ENCODE assay signal across 10 cellular contexts in genomic region chr17:77830816-77831490, GRCh38.
DNase-seq lines count a peak whose midpoint lies in the region; ATAC-seq, FAIRE-seq and TF ChIP-seq lines count a peak whose summit lies in the region.
"Had no signal": no experiment of that assay in that cellular context is flagged by ENCODE, and none has a peak within 500 bp of the region (broad histone marks: within the 10 kb centered on the region; RNA-seq: fewer than 3 reads in every experiment).

No MANE protein-coding gene starts in this region.

- H3K27me3 ChIP-seq in H9 (ENCODE audit: insufficient read depth, low read length) (no peaks in the 10 kb centered on the region), ascending aorta (no peaks in the 10 kb centered on the region)

- H3K18ac ChIP-seq in H9 (ENCODE audit: insufficient read length, low read depth, low read length), result no peak overlapping the region

- H2BK5ac ChIP-seq in H9 (ENCODE audit: insufficient read length, low read length), result no peak overlapping the region

- no peak overlapping the region for H2AFZ ChIP-seq in H9 (ENCODE audit: low read length)

- H3K14ac ChIP-seq in H9 (ENCODE audit: insufficient read depth, low read length), result no peak overlapping the region

- no peak overlapping the region for H4K5ac ChIP-seq in H9 (ENCODE audit: insufficient read length, low read depth, low read length)

- H3K9me3 ChIP-seq in H9 (ENCODE audit: control insufficient read depth, low read depth, low read length), result no peaks in the 10 kb centered on the region
- H3K9me3 ChIP-seq in ascending aorta, result no peaks in the 10 kb centered on the region
- H3K9me3 ChIP-seq in kidney (ENCODE audit: control insufficient read depth in 1 of 2, low read length in 2 of 2), result no peaks in the 10 kb centered on the region

- H3K36me3 ChIP-seq in ascending aorta (no peaks in the 10 kb centered on the region), kidney (ENCODE audit: control insufficient read depth in 1 of 2, insufficient read depth in 2 of 2, low read length in 2 of 2) (no peaks in the 10 kb centered on the region)

- H2AK5ac ChIP-seq in H9 (ENCODE audit: insufficient read length, low read length), result no peak overlapping the region

- FAIRE-seq in kidney (lab: Jason Lieb, UNC), result no peak

- no peaks in the 10 kb centered on the region for H3K79me2 ChIP-seq in H9 (ENCODE audit: insufficient read depth, low read length)

- H3K36me3 Mint-ChIP-seq in H9 (ENCODE audit: insufficient read depth in 1 of 3, low read depth in 3 of 3), result no peaks in the 10 kb centered on the region; a peak in 1 of 7 replicates
- no peaks in the 10 kb centered on the region for H3K36me3 Mint-ChIP-seq in stimulated activated naive B cell treated with anti-CD40 and anti-IgM and Interleukin-4, amounts not matched to agents 10 μg/mL and 1 μg/mL and 100 μg/mL, for 72 hours
- H3K36me3 Mint-ChIP-seq: IgD-negative memory B cell had no signal

- H2BK15ac ChIP-seq in H9 (ENCODE audit: low read depth, low read length), result no peak overlapping the region

- H3K9ac ChIP-seq in H9 (ENCODE audit: extremely low read depth, insufficient read length, low read length) (no peak overlapping the region), kidney (ENCODE audit: low read length in 2 of 2) (no peak overlapping the region)

- peaks cover 5 to 12% of the 10 kb centered on the region in 2 experiments; a peak in 2 of 5 replicates for H3K9me3 Mint-ChIP-seq in H9
- H3K9me3 Mint-ChIP-seq in stimulated activated naive B cell treated with anti-CD40 and anti-IgM and Interleukin-4, amounts not matched to agents 10 μg/mL and 1 μg/mL and 100 μg/mL, for 72 hours, result no peaks in the 10 kb centered on the region

- ATAC-seq in stimulated activated naive B cell treated with anti-CD40 and anti-IgM and Interleukin-4, amounts not matched to agents 10 μg/mL and 1 μg/mL and 100 μg/mL, for 72 hours (replicated peaks), result no peak
- ATAC-seq in HG03025 (IDR thresholded peaks at IDR 0.05; ENCODE audit: low FRiP score, unreplicated experiment) (no peak), GM21515 (IDR thresholded peaks at IDR 0.05; ENCODE audit: unreplicated experiment) (no peak)

- H4K91ac ChIP-seq in H9 (ENCODE audit: insufficient read length, low read depth, low read length), result no peak overlapping the region

- H3K56ac ChIP-seq in H9 (ENCODE audit: insufficient read length, low read depth, low read length), result no peak overlapping the region

- H3K4me3 Mint-ChIP-seq in H9, result no peak overlapping the region
- H3K4me3 Mint-ChIP-seq in stimulated activated naive B cell treated with anti-CD40 and anti-IgM and Interleukin-4, amounts not matched to agents 10 μg/mL and 1 μg/mL and 100 μg/mL, for 72 hours, result no peak overlapping the region
- H3K4me3 Mint-ChIP-seq: IgD-negative memory B cell had no signal

- no peak overlapping the region for H2BK20ac ChIP-seq in H9 (ENCODE audit: low read depth, low read length, poor library complexity, severe bottlenecking)

- H3K4me2 ChIP-seq in H9 (ENCODE audit: insufficient read depth, insufficient read length, low read length), result no peak overlapping the region

- DNase-seq in H9 (no peak), ascending aorta (ENCODE audit: low spot score in 2 of 2) (peak in 1 of 2 donors; percentile 61), kidney (no peak), NCI-H2081 treated with DMSO at 0.1 percent for 48 hours (lab: John Stamatoyannopoulos, UW) (no peak)
- no peak for DNase-seq in stimulated activated naive B cell treated with anti-CD40 and anti-IgM and Interleukin-4, amounts not matched to agents 10 μg/mL and 1 μg/mL and 100 μg/mL, for 72 hours
- DNase-seq: DND-41, NCI-H2171 had no signal

- peaks cover 20% of the 10 kb centered on the region for H3K27me3 Mint-ChIP-seq in H9 (ENCODE audit: low read depth)
- peaks cover 47 to 63% of the 10 kb centered on the region in 2 donors for H3K27me3 Mint-ChIP-seq in stimulated activated naive B cell treated with anti-CD40 and anti-IgM and Interleukin-4, amounts not matched to agents 10 μg/mL and 1 μg/mL and 100 μg/mL, for 72 hours

- peak overlapping the region in 1 of 2 donors; percentile 38 for H3K4me3 ChIP-seq in ascending aorta
- H3K4me3 ChIP-seq in kidney (ENCODE audit: low read length in 2 of 2), result no peak overlapping the region

- no peak overlapping the region for H4K8ac ChIP-seq in H9 (replicated peaks; ENCODE audit: insufficient read length, low read depth, low read length)

- no peak for TF ChIP-seq CTCF in H9 (conservative IDR thresholded peaks at IDR 0.05)
- no peak for TF ChIP-seq CTCF in ascending aorta (IDR thresholded peaks at IDR 0.05)
- TF ChIP-seq CTCF in kidney (IDR thresholded peaks at IDR 0.05; ENCODE audit: borderline replicate concordance, extremely low read depth, insufficient read depth), result no peak

- H3K23ac ChIP-seq in H9 (ENCODE audit: insufficient read length, low read depth, low read length), result no peak overlapping the region

- no peaks in the 10 kb centered on the region for H4K20me1 ChIP-seq in H9 (ENCODE audit: control insufficient read depth, insufficient read depth, insufficient read length)

- no peak overlapping the region for H2BK120ac ChIP-seq in H9 (ENCODE audit: low read depth, low read length, poor library complexity, severe bottlenecking)

- H3K27ac ChIP-seq in H9 (ENCODE audit: insufficient read length, low read depth, low read length) (no peak overlapping the region), ascending aorta (peak overlapping the region; percentile 93 to 98), kidney (ENCODE audit: low read depth in 2 of 2, low read length in 2 of 2) (peak overlapping the region; percentile 66 to 76)

- peaks cover 65 to 67% of the 10 kb centered on the region in 2 experiments for H3K4me1 Mint-ChIP-seq in H9
- peaks cover 22 to 24% of the 10 kb centered on the region in 2 donors for H3K4me1 Mint-ChIP-seq in stimulated activated naive B cell treated with anti-CD40 and anti-IgM and Interleukin-4, amounts not matched to agents 10 μg/mL and 1 μg/mL and 100 μg/mL, for 72 hours

- no CpG with 5 or more reads among the region's 17 CpGs for WGBS in H9 (ENCODE audit: extremely low coverage, insufficient read length, low lambda C conversion rate)

- H3K79me1 ChIP-seq in H9 (ENCODE audit: insufficient read depth, low read depth, low read length, poor library complexity, severe bottlenecking), result no peaks in the 10 kb centered on the region

- no peak overlapping the region for H3K4ac ChIP-seq in H9 (ENCODE audit: low read depth, low read length)

- no peaks in the 10 kb centered on the region for H3K23me2 ChIP-seq in H9 (ENCODE audit: insufficient read length, low read depth, low read length, poor library complexity, severe bottlenecking)

- intact Hi-C loops in ascending aorta (cut with DNase I) (loop anchor here (1.0 to 5.0 kb wide), 7 partner anchors 20 to 514 kb away; a partner anchor contains a TSS), kidney (cut with DNase I) (no loop called here)

- peak overlapping the region; percentile 3 to 73 (median 73); a peak in 2 of 7 replicates for H3K27ac Mint-ChIP-seq in H9
- peak overlapping the region; percentile 9 for H3K27ac Mint-ChIP-seq in stimulated activated naive B cell treated with anti-CD40 and anti-IgM and Interleukin-4, amounts not matched to agents 10 μg/mL and 1 μg/mL and 100 μg/mL, for 72 hours

- no peak overlapping the region for H3T11ph ChIP-seq in H9 (ENCODE audit: low read length)

- H3K4me1 ChIP-seq in H9 (ENCODE audit: insufficient read depth, low read length) (peaks cover 2% of the 10 kb centered on the region; the same call in 1 of the 2 replicates), ascending aorta (peaks cover 18 to 40% of the 10 kb centered on the region in 2 donors), kidney (ENCODE audit: control insufficient read depth in 1 of 2, insufficient read depth in 1 of 2, low read depth in 1 of 2, low read length in 2 of 2) (peaks cover 9 to 20% of the 10 kb centered on the region in 2 donors)

- H2BK12ac ChIP-seq in H9 (ENCODE audit: insufficient read length, low read depth, low read length), result no peak overlapping the region
